Comparison of ENCODE assay signal across 19 cellular contexts in genomic region chr9:96626912-96627311, GRCh38.
"Had no signal": no experiment of that assay in that cellular context is flagged by ENCODE, and none has a peak within 500 bp of the region (broad histone marks: within the 10 kb centered on the region; RNA-seq: fewer than 3 reads in every experiment).

No MANE protein-coding gene starts in this region.

- H3K4me3 Mint-ChIP-seq: activated CD4-positive, alpha-beta T cell treated with anti-CD3 and anti-CD28 coated beads, Interleukin-2, amount 10 ng/mL, durations not matched to agents 7 days and 5 days; activated naive CD8-positive, alpha-beta T cell treated with anti-CD3 and anti-CD28 coated beads, Interleukin-2, amount 10 ng/mL, durations not matched to agents 7 days and 5 days; activated T-helper 1 cell treated with anti-CD3 and anti-CD28 coated beads, Interleukin-12 subunit alpha, Interleukin-12 subunit beta, Interleukin-2, Interleukin-4 antibody, amounts not matched to agents 30 ng/mL and 10 ng/mL and 1 ng/mL, durations not matched to agents 14 hours and 24 hours and 36 hours; nephron; stimulated activated naive B cell treated with anti-CD40 and anti-IgM and Interleukin-4, amounts not matched to agents 10 μg/mL and 1 μg/mL and 100 μg/mL, for 72 hours; T-helper 2 cell treated with Interferon-gamma antibody and Interleukin-4, amounts not matched to agents 5 μg/mL and 100 μg/mL, for 36 hours had no signal

- ATAC-seq: left ventricle myocardium superior; stimulated activated naive B cell treated with anti-CD40 and anti-IgM and Interleukin-4, amounts not matched to agents 10 μg/mL and 1 μg/mL and 100 μg/mL, for 72 hours had no signal

- H3K27ac ChIP-seq: tibial artery, uterus had no signal

- H3K9me3 ChIP-seq: tibial artery, uterus had no signal

- H3K4me3 ChIP-seq: tibial artery, uterus had no signal

- H3K4me1 Mint-ChIP-seq: activated CD4-positive, alpha-beta T cell treated with anti-CD3 and anti-CD28 coated beads, Interleukin-2, amount 10 ng/mL, durations not matched to agents 7 days and 5 days; nephron had no signal

- H3K9me3 Mint-ChIP-seq: activated CD4-positive, alpha-beta T cell treated with anti-CD3 and anti-CD28 coated beads, Interleukin-2, amount 10 ng/mL, durations not matched to agents 7 days and 5 days; activated naive CD8-positive, alpha-beta T cell treated with anti-CD3 and anti-CD28 coated beads, Interleukin-2, amount 10 ng/mL, durations not matched to agents 7 days and 5 days; activated T-helper 1 cell treated with anti-CD3 and anti-CD28 coated beads, Interleukin-12 subunit alpha, Interleukin-12 subunit beta, Interleukin-2, Interleukin-4 antibody, amounts not matched to agents 30 ng/mL and 10 ng/mL and 1 ng/mL, durations not matched to agents 14 hours and 24 hours and 36 hours; nephron; stimulated activated naive B cell treated with anti-CD40 and anti-IgM and Interleukin-4, amounts not matched to agents 10 μg/mL and 1 μg/mL and 100 μg/mL, for 72 hours; T-helper 2 cell treated with Interferon-gamma antibody and Interleukin-4, amounts not matched to agents 5 μg/mL and 100 μg/mL, for 36 hours had no signal

- H3K36me3 ChIP-seq: tibial artery, uterus had no signal

- H3K27ac Mint-ChIP-seq: activated CD4-positive, alpha-beta T cell treated with anti-CD3 and anti-CD28 coated beads, Interleukin-2, amount 10 ng/mL, durations not matched to agents 7 days and 5 days; activated naive CD8-positive, alpha-beta T cell treated with anti-CD3 and anti-CD28 coated beads, Interleukin-2, amount 10 ng/mL, durations not matched to agents 7 days and 5 days; activated T-helper 1 cell treated with anti-CD3 and anti-CD28 coated beads, Interleukin-12 subunit alpha, Interleukin-12 subunit beta, Interleukin-2, Interleukin-4 antibody, amounts not matched to agents 30 ng/mL and 10 ng/mL and 1 ng/mL, durations not matched to agents 14 hours and 24 hours and 36 hours; nephron; stimulated activated naive B cell treated with anti-CD40 and anti-IgM and Interleukin-4, amounts not matched to agents 10 μg/mL and 1 μg/mL and 100 μg/mL, for 72 hours; T-helper 2 cell treated with Interferon-gamma antibody and Interleukin-4, amounts not matched to agents 5 μg/mL and 100 μg/mL, for 36 hours had no signal

- H3K36me3 Mint-ChIP-seq: activated naive CD8-positive, alpha-beta T cell treated with anti-CD3 and anti-CD28 coated beads, Interleukin-2, amount 10 ng/mL, durations not matched to agents 7 days and 5 days; stimulated activated naive B cell treated with anti-CD40 and anti-IgM and Interleukin-4, amounts not matched to agents 10 μg/mL and 1 μg/mL and 100 μg/mL, for 72 hours had no signal

- H3K4me1 ChIP-seq: tibial artery, uterus had no signal

- DNase-seq: activated CD4-positive, alpha-beta T cell treated with anti-CD3 and anti-CD28 coated beads, Interleukin-2, amount 10 ng/mL, durations not matched to agents 7 days and 5 days; activated CD4-positive, CD25-positive, alpha-beta regulatory T cell; activated CD8-positive, alpha-beta memory T cell treated with anti-CD3 and anti-CD28 coated beads for 24 hours; activated naive CD4-positive, alpha-beta T cell; activated naive CD8-positive, alpha-beta T cell treated with anti-CD3 and anti-CD28 coated beads, Interleukin-2, amount 10 ng/mL, durations not matched to agents 7 days and 5 days; aorta; erythroblast; glutamatergic neuron; hypothalamus; left ventricle myocardium superior; nucleus accumbens; stimulated activated CD4-positive, alpha-beta T cell treated with anti-CD3 and anti-CD28 coated beads, Interleukin-15, amount 100 ng/mL, for 24 hours; stimulated activated CD4-positive, alpha-beta T cell treated with anti-CD3 and anti-CD28 coated beads, Interleukin-4, amount 100 ng/mL, for 1 hour; stimulated activated naive B cell treated with anti-CD40 and anti-IgM and Interleukin-4, amounts not matched to agents 10 μg/mL and 1 μg/mL and 100 μg/mL, for 72 hours; tibial artery; uterus had no signal

- H3K27me3 ChIP-seq: uterus had no signal
